In genomic region chr5:1473746-1474145, GRCh38 we compare ENCODE assay signal across 18 cellular contexts. TPM values are rescaled to one million over a fixed set of nuclear protein-coding genes. Genes with fewer than 3 reads are reported as not detected.
DNase-seq lines count a peak whose midpoint lies in the region; ATAC-seq and TF ChIP-seq lines count a peak whose summit lies in the region.
"Had no signal": no experiment of that assay in that cellular context is flagged by ENCODE, and none has a peak within 500 bp of the region (broad histone marks: within the 10 kb centered on the region; RNA-seq: fewer than 3 reads in every experiment).

No MANE protein-coding gene starts in this region.

- H3K36me3 ChIP-seq in SK-N-SH (replicated peaks in 1 of 2; ENCODE audit: control insufficient read depth in 1 of 2, insufficient read depth in 2 of 2, low read length in 1 of 2) (peaks cover 3 to 53% of the 10 kb centered on the region in 2 experiments), neutrophil (peaks cover 85% of the 10 kb centered on the region)

- ATAC-seq in SK-N-SH treated with all-trans-retinoic acid at 6 μM for 48 hours (no peak), natural killer cell (no peak), HG02798 (IDR thresholded peaks at IDR 0.05; ENCODE audit: poor library complexity, unreplicated experiment) (no peak)
- ATAC-seq in natural killer cell treated with Interleukin-12 subunit alpha and Interleukin-12 subunit beta and Interleukin-15 and Interleukin-18, amount 100 ng/mL, for 72 hours = no peak

- POLR2A ChIA-PET in SK-N-SH (lab: Yijun Ruan, JAX) = no interaction called here
- POLR2A ChIA-PET in HEK293T (lab: Yijun Ruan, JAX) = no interaction called here

- TF ChIP-seq CTCF in SK-N-SH (IDR thresholded peaks at IDR 0.05) (no peak), natural killer cell (IDR thresholded peaks at IDR 0.05) (no peak), neutrophil (IDR thresholded peaks at IDR 0.05) (no peak)

- H3K4me3 ChIP-seq in SK-N-SH (ENCODE audit: low read depth in 2 of 2, low read length in 1 of 2) (no peak overlapping the region), neutrophil (ENCODE audit: low read depth in 1 of 2, low read length in 1 of 2) (no peak overlapping the region)
- H3K4me3 ChIP-seq: BLaER1, HAP-1 had no signal

- H3K27ac ChIP-seq in SK-N-SH (ENCODE audit: low read depth in 2 of 2, low read length in 1 of 2) (no peak overlapping the region), neutrophil (peak overlapping the region; percentile 97)
- H3K27ac ChIP-seq: 22Rv1, BLaER1, HL-60 had no signal

- H3K9me3 Mint-ChIP-seq in natural killer cell treated with Interleukin-12 subunit alpha and Interleukin-12 subunit beta and Interleukin-15 and Interleukin-18, amount 100 ng/mL, for 72 hours = no peaks in the 10 kb centered on the region
- no peaks in the 10 kb centered on the region for H3K9me3 Mint-ChIP-seq in natural killer cell
- H3K9me3 Mint-ChIP-seq: HFFc6 had no signal

- peaks cover 0 to 9% of the 10 kb centered on the region in 2 donors for H3K4me1 Mint-ChIP-seq in natural killer cell treated with Interleukin-12 subunit alpha and Interleukin-12 subunit beta and Interleukin-15 and Interleukin-18, amount 100 ng/mL, for 72 hours (ENCODE audit: low read depth in 2 of 2)
- H3K4me1 Mint-ChIP-seq in natural killer cell = peaks cover 7 to 18% of the 10 kb centered on the region in 2 donors
- H3K4me1 Mint-ChIP-seq: CD4-positive, CD25-positive, alpha-beta regulatory T cell had no signal

- H3K9me3 ChIP-seq in SK-N-SH = no peaks in the 10 kb centered on the region
- no peaks in the 10 kb centered on the region for H3K9me3 ChIP-seq in neutrophil
- H3K9me3 ChIP-seq: BLaER1, HAP-1 had no signal

- 0 out of 2 replicates have a peak, but pooled peaks cover 8% of the 10 kb centered on the region for H4K20me1 ChIP-seq in SK-N-SH (ENCODE audit: insufficient read depth)

- CTCF ChIA-PET in SK-N-SH (lab: Yijun Ruan, JAX) (interaction anchor here (1.2 kb wide), 1 partner anchor 171 kb away, joined by 5 read pairs; no protein-coding TSS in a partner anchor), HEK293T (lab: Yijun Ruan, JAX) (interaction anchor here (1.1 kb wide), 1 partner anchor 66 kb away, joined by 3 read pairs; no protein-coding TSS in a partner anchor)

- no peak overlapping the region for H3K4me3 Mint-ChIP-seq in natural killer cell treated with Interleukin-12 subunit alpha and Interleukin-12 subunit beta and Interleukin-15 and Interleukin-18, amount 100 ng/mL, for 72 hours
- no peak overlapping the region for H3K4me3 Mint-ChIP-seq in natural killer cell
- H3K4me3 Mint-ChIP-seq: CD4-positive, CD25-positive, alpha-beta regulatory T cell; HFFc6 had no signal

- H3K27me3 ChIP-seq in SK-N-SH (ENCODE audit: insufficient read depth) = no peaks in the 10 kb centered on the region
- H3K27me3 ChIP-seq in neutrophil = no peaks in the 10 kb centered on the region
- H3K27me3 ChIP-seq: BLaER1 had no signal

- H3K27ac Mint-ChIP-seq in natural killer cell treated with Interleukin-12 subunit alpha and Interleukin-12 subunit beta and Interleukin-15 and Interleukin-18, amount 100 ng/mL, for 72 hours = peak overlapping the region; percentile 33 to 35
- H3K27ac Mint-ChIP-seq in natural killer cell = peak overlapping the region in 1 of 2 donors; percentile 58
- H3K27ac Mint-ChIP-seq: CD4-positive, CD25-positive, alpha-beta regulatory T cell; HFFc6 had no signal

- H3K9me2 ChIP-seq in SK-N-SH = no peaks in the 10 kb centered on the region

- WGBS in SK-N-SH (ENCODE audit: low lambda C conversion rate) = 97% methylated on average over 12 of the region's 12 CpGs

- peaks cover 6% of the 10 kb centered on the region for H3K36me3 Mint-ChIP-seq in natural killer cell treated with Interleukin-12 subunit alpha and Interleukin-12 subunit beta and Interleukin-15 and Interleukin-18, amount 100 ng/mL, for 72 hours
- no peaks in the 10 kb centered on the region for H3K36me3 Mint-ChIP-seq in natural killer cell

- H3K27me3 Mint-ChIP-seq in natural killer cell treated with Interleukin-12 subunit alpha and Interleukin-12 subunit beta and Interleukin-15 and Interleukin-18, amount 100 ng/mL, for 72 hours = no peaks in the 10 kb centered on the region
- H3K27me3 Mint-ChIP-seq in natural killer cell (ENCODE audit: low read depth in 2 of 2) = no peaks in the 10 kb centered on the region
- H3K27me3 Mint-ChIP-seq: CD4-positive, CD25-positive, alpha-beta regulatory T cell had no signal

- no peak overlapping the region for H2AFZ ChIP-seq in SK-N-SH (ENCODE audit: low read depth)

- no peak overlapping the region for H3K9ac ChIP-seq in SK-N-SH
- H3K9ac ChIP-seq: BLaER1 had no signal

- H3F3A ChIP-seq in SK-N-SH (replicated peaks; ENCODE audit: insufficient read depth) = peaks cover 10% of the 10 kb centered on the region

- TF ChIP-seq RAD21 in SK-N-SH (IDR thresholded peaks at IDR 0.05; ENCODE audit: low read length) = no peak

- no peak for TF ChIP-seq EP300 in SK-N-SH (IDR thresholded peaks at IDR 0.05; ENCODE audit: borderline replicate concordance in 1 of 2, low read depth in 1 of 2, low read length in 1 of 2)

- H3K4me1 ChIP-seq in SK-N-SH (ENCODE audit: control insufficient read depth in 1 of 2, insufficient read depth in 2 of 2, low read depth in 1 of 2, low read length in 1 of 2) (peaks cover 0 to 8% of the 10 kb centered on the region in 2 experiments; a peak in 1 of 4 replicates), neutrophil (ENCODE audit: control insufficient read depth in 1 of 2, insufficient read depth in 1 of 2, low read depth in 1 of 2, low read length in 1 of 2) (peaks cover 47 to 50% of the 10 kb centered on the region in 2 experiments)
- H3K4me1 ChIP-seq: HAP-1 had no signal

- H3K4me2 ChIP-seq in SK-N-SH = no peak overlapping the region
- H3K4me2 ChIP-seq: BLaER1 had no signal

- peak; percentile 4 for DNase-seq in SK-N-SH
- no peak for DNase-seq in natural killer cell treated with Interleukin-12 subunit alpha and Interleukin-12 subunit beta and Interleukin-15 and Interleukin-18, amount 100 ng/mL, for 72 hours (ENCODE audit: low spot score)
- DNase-seq in natural killer cell = no peak
- DNase-seq in AG20443 (ENCODE audit: low spot score) = no peak
- no peak for DNase-seq in HEK293T (ENCODE audit: extremely low spot score)
- DNase-seq: AML-193; CD4-positive, CD25-positive, alpha-beta regulatory T cell; GOT3; HFFc6 had no signal

- no peaks in the 10 kb centered on the region for H3K79me2 ChIP-seq in SK-N-SH (ENCODE audit: insufficient read depth)

- intact Hi-C loops in natural killer cell (cut with micrococcal nuclease) = no loop called here

TF ChIP-seq in SK-N-SH, 30 proteins besides CTCF, POLR2A, EP300 and RAD21 (continues in another document):
- TF ChIP-seq EZH2phosphoT487 (IDR thresholded peaks at IDR 0.05; ENCODE audit: borderline replicate concordance, low read depth) (no peak), CHD2 (IDR thresholded peaks at IDR 0.05; ENCODE audit: low read length, partially characterized antibody) (no peak)

TF ChIP-seq in SK-N-SH treated with all-trans-retinoic acid at 6 μM for 48 hours, 23 proteins besides CTCF, POLR2A, EP300 and RAD21 (continues in another document):
- TF ChIP-seq ISL1 (CRISPR knock-in tag; IDR thresholded peaks at IDR 0.05) (no peak), SNAI2 (CRISPR knock-in tag; IDR thresholded peaks at IDR 0.05) (no peak), ZC3H10 (CRISPR knock-in tag; IDR thresholded peaks at IDR 0.05) (no peak), CREB5 (CRISPR knock-in tag; IDR thresholded peaks at IDR 0.05; ENCODE audit: low read depth) (no peak), RARB (CRISPR knock-in tag; IDR thresholded peaks at IDR 0.05) (no peak), OSR1 (CRISPR knock-in tag; IDR thresholded peaks at IDR 0.05) (no peak), CSDC2 (CRISPR knock-in tag; IDR thresholded peaks at IDR 0.05) (no peak)

TF ChIP-seq in HEK293T, 16 proteins besides CTCF, POLR2A, EP300 and RAD21:
- TF ChIP-seq BHLHE40 (IDR thresholded peaks at IDR 0.05; ENCODE audit: borderline replicate concordance) = no peak
- no peak for TF ChIP-seq HDGF (IDR thresholded peaks at IDR 0.05; ENCODE audit: borderline replicate concordance)
- TF ChIP-seq NFRKB (IDR thresholded peaks at IDR 0.05) = no peak
- no peak for TF ChIP-seq ARNT (IDR thresholded peaks at IDR 0.05)
- no peak for TF ChIP-seq PKNOX1 (IDR thresholded peaks at IDR 0.05)
- no peak for TF ChIP-seq SP1 (IDR thresholded peaks at IDR 0.05)
- TF ChIP-seq CTBP1 (IDR thresholded peaks at IDR 0.05; ENCODE audit: borderline replicate concordance) = no peak
- TF ChIP-seq ELF4 (IDR thresholded peaks at IDR 0.05) = no peak
- no peak for TF ChIP-seq FOXM1 (IDR thresholded peaks at IDR 0.05; ENCODE audit: borderline replicate concordance)
- TF ChIP-seq L3MBTL2 (conservative IDR thresholded peaks at IDR 0.05) = no peak
- TF ChIP-seq FOXA1 (IDR thresholded peaks at IDR 0.05) = no peak
- no peak for TF ChIP-seq TARDBP (IDR thresholded peaks at IDR 0.05)
- no peak for TF ChIP-seq ZNF384 (IDR thresholded peaks at IDR 0.05)
- no peak for TF ChIP-seq LEF1 (IDR thresholded peaks at IDR 0.05; ENCODE audit: borderline replicate concordance)
- no peak for TF ChIP-seq SUZ12 (IDR thresholded peaks at IDR 0.05)
- no peak for TF ChIP-seq FOXK2 (IDR thresholded peaks at IDR 0.05)

RNA-seq across cellular contexts. Expression of gene SLC6A3, which starts 28.5 kb away (rescaled TPM):
- polyA plus RNA-seq in SK-N-SH (2012; rRNA removed) = not detected in 2 replicates
- polyA plus RNA-seq in SK-N-SH (2012; cell fraction: cytosol; rRNA removed) = not detected in 2 replicates
- polyA plus RNA-seq in SK-N-SH (2012; cell fraction: nucleus; rRNA removed) = not detected in 2 replicates
- total RNA-seq in natural killer cell treated with Interleukin-12 subunit alpha and Interleukin-12 subunit beta and Interleukin-15 and Interleukin-18, amount 100 ng/mL, for 72 hours = not detected
- not detected for total RNA-seq in natural killer cell
- total RNA-seq: A673; CD4-positive, CD25-positive, alpha-beta regulatory T cell; Daoy; HFFc6 had no signal

RNA-seq across cellular contexts. Expression of gene LPCAT1, which starts 50.0 kb away (rescaled TPM):
- 32.5 and 42.3 TPM in 2 replicates for polyA plus RNA-seq in SK-N-SH (2012; rRNA removed)
- polyA plus RNA-seq in SK-N-SH (2012; cell fraction: cytosol; rRNA removed) = 30.1 and 38.3 TPM in 2 replicates
- polyA plus RNA-seq in SK-N-SH (2012; cell fraction: nucleus; rRNA removed) = 54.3 and 65.1 TPM in 2 replicates
- total RNA-seq in natural killer cell treated with Interleukin-12 subunit alpha and Interleukin-12 subunit beta and Interleukin-15 and Interleukin-18, amount 100 ng/mL, for 72 hours = 100 to 1,000 TPM in 1 of 2 donors, 10 to 100 TPM in 1; 90.0 to 179 TPM
- total RNA-seq in natural killer cell = 100 to 1,000 TPM; 196 to 302 (median 252) TPM
